In the genomic region with DNA sequence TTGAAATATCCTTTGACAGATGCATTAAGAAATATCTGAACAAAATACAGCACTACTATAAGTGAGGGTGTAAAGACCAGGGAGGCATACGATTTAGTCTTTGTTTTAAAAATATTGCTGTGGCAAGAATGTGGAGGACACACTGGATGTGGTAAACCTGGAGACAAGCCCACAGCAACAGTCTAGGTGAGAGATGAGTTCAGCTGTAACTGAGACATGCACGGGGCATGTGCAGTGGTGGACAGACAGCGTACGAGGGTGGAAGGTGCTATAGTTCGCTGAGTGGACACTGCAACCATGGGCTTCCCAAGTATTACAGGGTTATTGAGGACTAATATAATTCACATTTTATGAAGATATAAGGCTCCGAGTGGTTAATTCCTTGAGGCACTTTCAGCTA, we compare ENCODE assay signal across 13 cellular contexts. TPM values are rescaled to one million over a fixed set of nuclear protein-coding genes. Genes with fewer than 3 reads are reported as not detected.
DNase-seq lines count a peak whose midpoint lies in the region; ATAC-seq lines count a peak whose summit lies in the region.
"Had no signal": no experiment of that assay in that cellular context is flagged by ENCODE, and none has a peak within 500 bp of the region (broad histone marks: within the 10 kb centered on the region; RNA-seq: fewer than 3 reads in every experiment).

No MANE protein-coding gene starts in this region.

- peaks cover 81% of the 10 kb centered on the region for H3K79me2 ChIP-seq in ACC112 (ENCODE audit: control insufficient read depth, insufficient read depth, low read length, unreplicated experiment)

- H3K9me3 ChIP-seq in HAP-1: no peaks in the 10 kb centered on the region
- H3K9me3 ChIP-seq: gastroesophageal sphincter, transverse colon had no signal

- in situ Hi-C loops in HAP-1 (cut with MboI; ENCODE audit: low sequenced_read_pairs): loop anchor here (5.0 kb wide), 1 partner anchor 75 kb away; a partner anchor contains a TSS

- H3K4me3 Mint-ChIP-seq in activated T-helper 17 cell treated with anti-CD3 and anti-CD28 coated beads, Interleukin-2, amount 50 U/mL, for 72 hours: peak overlapping the region; percentile 83
- H3K4me3 Mint-ChIP-seq in immature natural killer cell: peak overlapping the region; percentile 94 to 98 (median 96)

- no peak for ATAC-seq in activated T-helper 17 cell treated with anti-CD3 and anti-CD28 coated beads, Interleukin-2, amount 50 U/mL, for 72 hours (replicated peaks)
- ATAC-seq: gastroesophageal sphincter had no signal

- H3K36me3 Mint-ChIP-seq in activated T-helper 17 cell treated with anti-CD3 and anti-CD28 coated beads, Interleukin-2, amount 50 U/mL, for 72 hours (ENCODE audit: low read depth): peaks cover 23% of the 10 kb centered on the region
- peaks cover 0 to 3% (median 0%) of the 10 kb centered on the region in 3 donors for H3K36me3 Mint-ChIP-seq in immature natural killer cell

- peaks cover 13% of the 10 kb centered on the region for H3K4me1 Mint-ChIP-seq in activated T-helper 17 cell treated with anti-CD3 and anti-CD28 coated beads, Interleukin-2, amount 50 U/mL, for 72 hours
- peaks cover 19 to 26% of the 10 kb centered on the region in 2 donors for H3K4me1 Mint-ChIP-seq in immature natural killer cell

- no peak overlapping the region for H2AFZ ChIP-seq in ACC112 (ENCODE audit: low read length, unreplicated experiment)

- H3K27me3 ChIP-seq in ACC112 (ENCODE audit: insufficient read depth, low read length) (no peaks in the 10 kb centered on the region), HAP-1 (ENCODE audit: low read depth) (no peaks in the 10 kb centered on the region)
- H3K27me3 ChIP-seq: gastroesophageal sphincter, transverse colon had no signal

- no peaks in the 10 kb centered on the region for H3K36me3 ChIP-seq in ACC112 (ENCODE audit: insufficient read depth, low read length)
- H3K36me3 ChIP-seq in HAP-1 (replicated peaks): no peaks in the 10 kb centered on the region
- H3K36me3 ChIP-seq: gastroesophageal sphincter, transverse colon had no signal

- H3K27me3 Mint-ChIP-seq in activated T-helper 17 cell treated with anti-CD3 and anti-CD28 coated beads, Interleukin-2, amount 50 U/mL, for 72 hours: no peaks in the 10 kb centered on the region
- peaks cover 5 to 19% (median 11%) of the 10 kb centered on the region in 3 donors for H3K27me3 Mint-ChIP-seq in immature natural killer cell (ENCODE audit: low read depth in 3 of 3)

- H3K4me1 ChIP-seq in ACC112 (ENCODE audit: control insufficient read depth, insufficient read depth, low read length, unreplicated experiment): peaks cover 15% of the 10 kb centered on the region
- H3K4me1 ChIP-seq in HAP-1: peaks cover 20% of the 10 kb centered on the region

- DNase-seq in HAP-1 (ENCODE audit: low spot score in 2 of 2) (no peak), immature natural killer cell (no peak), AG20443 (ENCODE audit: low spot score) (no peak), nucleus accumbens (lab: John Stamatoyannopoulos, UW) (no peak), SKM-1 treated with dmso at 0.1 percent for 144 hours (lab: John Stamatoyannopoulos, UW; ENCODE audit: unreplicated experiment) (no peak), NCI-H1092 (lab: John Stamatoyannopoulos, UW) (no peak)
- DNase-seq: activated effector memory CD4-positive, alpha-beta T cell treated with anti-CD3 and anti-CD28 coated beads, Interleukin-2, amount 50 U/mL, for 16 hours; NCI-H2081 treated with DMSO at 0.1 percent for 48 hours; stimulated activated CD4-positive, alpha-beta T cell treated with anti-CD3 and anti-CD28 coated beads, Interleukin-2, amount 100 ng/mL, for 24 hours; transverse colon had no signal

- H3K27ac Mint-ChIP-seq in activated T-helper 17 cell treated with anti-CD3 and anti-CD28 coated beads, Interleukin-2, amount 50 U/mL, for 72 hours: peak overlapping the region; percentile 96
- H3K27ac Mint-ChIP-seq in immature natural killer cell: peak overlapping the region in 2 of 6 donors; percentile 5 to 55

- H3K4me3 ChIP-seq in ACC112 (ENCODE audit: low read depth, low read length) (peak overlapping the region; percentile 100), HAP-1 (peak overlapping the region; percentile 57)

- no peak overlapping the region for H3K27ac ChIP-seq in ACC112 (ENCODE audit: low read depth, low read length)

- no peaks in the 10 kb centered on the region for H3K9me3 Mint-ChIP-seq in activated T-helper 17 cell treated with anti-CD3 and anti-CD28 coated beads, Interleukin-2, amount 50 U/mL, for 72 hours
- no peaks in the 10 kb centered on the region for H3K9me3 Mint-ChIP-seq in immature natural killer cell

RNA-seq across cellular contexts. Expression of a gene that starts 1.8 kb away (rescaled TPM):
- total RNA-seq in activated T-helper 17 cell treated with anti-CD3 and anti-CD28 coated beads, Interleukin-2, amount 50 U/mL, for 72 hours: 1 to 10 TPM; 7.1 to 9.4 TPM
- polyA plus RNA-seq in immature natural killer cell: 1 to 10 TPM; 2.4 to 4.9 (median 2.5) TPM

RNA-seq across cellular contexts. Expression of a gene that starts 36.7 kb away (rescaled TPM):
- 1 to 10 TPM; 1.7 to 4.6 TPM for total RNA-seq in activated T-helper 17 cell treated with anti-CD3 and anti-CD28 coated beads, Interleukin-2, amount 50 U/mL, for 72 hours
- under 1 TPM in 2 of 3 donors, not detected in 1; 0.19 to 0.77 TPM for polyA plus RNA-seq in immature natural killer cell
